ENCODE assay signal across 8 cellular contexts in the genomic region with DNA sequence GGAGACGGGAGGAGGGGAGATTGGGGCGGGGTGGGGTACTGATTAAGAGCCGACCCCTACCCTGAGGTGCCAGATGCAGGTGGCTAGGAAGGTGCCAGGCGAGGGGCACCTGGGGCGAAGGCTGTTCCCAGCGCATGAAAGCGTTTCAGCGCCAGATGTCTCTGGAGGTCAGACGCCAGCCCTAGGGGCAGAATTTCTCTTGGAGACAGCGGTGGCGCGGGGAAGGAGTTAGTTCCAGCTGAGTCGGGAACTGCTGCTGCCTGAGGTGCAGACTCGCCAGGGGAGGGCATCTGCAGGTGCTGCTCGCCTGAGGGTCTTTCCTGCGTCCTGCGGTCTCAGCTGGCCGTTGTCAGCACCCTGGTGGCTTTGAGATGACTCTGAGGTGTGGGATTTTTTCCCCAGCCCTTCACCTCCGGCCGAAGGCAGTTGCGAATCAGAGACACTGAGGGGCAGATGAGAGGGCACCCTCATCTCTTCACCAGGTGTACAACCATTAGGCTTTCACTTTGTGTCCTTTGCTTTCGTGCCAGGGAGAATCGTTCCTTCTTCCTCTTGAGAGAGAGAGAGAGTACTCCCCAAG. TPM values are rescaled to one million over a fixed set of nuclear protein-coding genes. Genes with fewer than 3 reads are reported as not detected.
DNase-seq lines count a peak whose midpoint lies in the region; ATAC-seq and TF ChIP-seq lines count a peak whose summit lies in the region.

No MANE protein-coding gene starts in this region.

- H3K4me3 Mint-ChIP-seq in progenitor cell of endocrine pancreas (ENCODE audit: low read depth): peak overlapping the region; percentile 91

- peak; percentile 14 for TF ChIP-seq CTCF in progenitor cell of endocrine pancreas (IDR thresholded peaks at IDR 0.05; ENCODE audit: unreplicated experiment)

- H3K4me1 Mint-ChIP-seq in progenitor cell of endocrine pancreas (ENCODE audit: low read depth): peaks cover 43% of the 10 kb centered on the region

- H3K9me3 Mint-ChIP-seq in progenitor cell of endocrine pancreas (ENCODE audit: low read depth): no peaks in the 10 kb centered on the region

- H3K36me3 Mint-ChIP-seq in progenitor cell of endocrine pancreas (ENCODE audit: insufficient read depth): peaks cover 4% of the 10 kb centered on the region

- ATAC-seq in HG02840 (IDR thresholded peaks at IDR 0.05; ENCODE audit: low FRiP score, unreplicated experiment) (peak; percentile 21), left cardiac atrium (peak; percentile 13 to 39)

- H3K27ac Mint-ChIP-seq in progenitor cell of endocrine pancreas: peak overlapping the region; percentile 99

- intact Hi-C loops in left cardiac atrium (cut with DNase I): no loop called here

- no peaks in the 10 kb centered on the region for H3K27me3 Mint-ChIP-seq in progenitor cell of endocrine pancreas

- peak; percentile 46 for DNase-seq in EL
- peak; percentile 84 for DNase-seq in NCI-H82 (lab: John Stamatoyannopoulos, UW)
- peak; percentile 22 for DNase-seq in activated naive CD4-positive, alpha-beta T cell treated with anti-CD3 and anti-CD28 coated beads, Interleukin-2, amount 50 U/mL, for 16 hours
- peak; percentile 33 for DNase-seq in left cardiac atrium
- peak; percentile 37 for DNase-seq in progenitor cell of endocrine pancreas (ENCODE audit: low spot score, unreplicated experiment)
- DNase-seq in GOT3 (lab: John Stamatoyannopoulos, UW): no peak
- no peak for DNase-seq in HCEC 1CT

RNA-seq across cellular contexts. Expression of a gene that starts 0.5 kb away (rescaled TPM):
- total RNA-seq in left cardiac atrium: 1 to 10 TPM; 2.0 to 2.7 TPM
- 127 and 128 TPM in 2 replicates for total RNA-seq in progenitor cell of endocrine pancreas

RNA-seq across cellular contexts. Expression of a gene that starts 28.4 kb away (rescaled TPM):
- 1 to 10 TPM; 3.9 TPM for total RNA-seq in left cardiac atrium
- total RNA-seq in progenitor cell of endocrine pancreas: 12.5 and 14.4 TPM in 2 replicates

RNA-seq across cellular contexts. Expression of a gene that starts 52.4 kb away (rescaled TPM):
- 10 to 100 TPM; 46.6 to 47.1 TPM for total RNA-seq in left cardiac atrium
- total RNA-seq in progenitor cell of endocrine pancreas: 188 and 189 TPM in 2 replicates

Comparison
In these comparisons a context has a peak if more than half of its experiments do, and no peak if none do; other contexts are left out.
1. DNase-seq: peak in EL (single experiment), NCI-H82 (single experiment), activated naive CD4-positive, alpha-beta T cell treated with anti-CD3 and anti-CD28 coated beads, Interleukin-2, amount 50 U/mL, for 16 hours (single experiment), left cardiac atrium (single experiment) and progenitor cell of endocrine pancreas (single experiment); none in GOT3 (single experiment) and HCEC 1CT (single experiment).
2. RNA of a gene that starts 0.5 kb away (total RNA-seq): 127 to 128 TPM in progenitor cell of endocrine pancreas; 2.0 to 2.7 TPM in left cardiac atrium; every median in the first group is over 10 times any median in the second.